9 cellular contexts compared by ENCODE assay signal in the genomic region with DNA sequence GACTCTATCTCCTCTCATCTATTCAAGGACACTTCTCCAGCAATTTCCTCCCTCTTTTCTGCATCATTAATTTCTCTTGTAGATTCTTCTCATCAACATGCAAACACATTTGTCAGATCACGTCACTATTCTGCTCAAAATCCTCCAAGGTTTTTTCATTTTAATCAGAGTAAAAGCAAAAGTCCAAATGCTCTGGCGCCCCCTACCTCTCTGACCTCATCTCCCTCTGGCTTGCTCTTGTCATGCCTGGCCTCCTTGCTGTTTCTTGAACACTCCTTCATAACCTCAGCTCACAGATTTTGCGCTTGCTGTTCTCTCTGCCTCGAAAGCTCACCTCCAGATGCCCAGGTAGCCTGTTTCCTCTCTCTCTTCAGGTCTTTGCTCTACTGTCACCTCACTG. TPM values are rescaled to one million over a fixed set of nuclear protein-coding genes. Genes with fewer than 3 reads are reported as not detected.
DNase-seq lines count a peak whose midpoint lies in the region; ATAC-seq and TF ChIP-seq lines count a peak whose summit lies in the region.
"Had no signal": no experiment of that assay in that cellular context is flagged by ENCODE, and none has a peak within 500 bp of the region (broad histone marks: within the 10 kb centered on the region; RNA-seq: fewer than 3 reads in every experiment).

No MANE protein-coding gene starts in this region.

- TF ChIP-seq POLR2A in testis (IDR thresholded peaks at IDR 0.05): no peak

- H3K4me1 ChIP-seq in heart right ventricle (no peaks in the 10 kb centered on the region), testis (no peaks in the 10 kb centered on the region)

- intact Hi-C loops in heart right ventricle (cut with DNase I) (loop anchor here in 2 of 10 donors (10.0 kb wide), 1 partner anchor 415 kb away; no protein-coding TSS in a partner anchor), Right ventricle myocardium superior (cut with DNase I) (no loop called here), testis (cut with DNase I; ENCODE audit: low total_unique reads) (no loop called here)

- H3K4me3 ChIP-seq in heart right ventricle (no peak overlapping the region), epithelial cell of esophagus (ENCODE audit: low read length) (no peak overlapping the region), testis (no peak overlapping the region)

- DNase-seq in heart right ventricle (no peak), Right ventricle myocardium superior (no peak), OCI-M1 (lab: John Stamatoyannopoulos, UW) (peak; percentile 37), epithelial cell of esophagus (ENCODE audit: low read depth) (no peak), testis (peak; percentile 33), dedifferentiated amniotic fluid mesenchymal stem cell (ENCODE audit: extremely low spot score) (no peak)
- DNase-seq in T-helper 2 cell treated with Interferon-gamma antibody and Interleukin-4, amounts not matched to agents 5 μg/mL and 100 μg/mL, for 36 hours (ENCODE audit: low spot score): no peak
- DNase-seq: midbrain had no signal

- H3K36me3 ChIP-seq in heart right ventricle (peaks cover 0 to 96% (median 61%) of the 10 kb centered on the region in 9 donors), testis (ENCODE audit: low read depth, missing control alignments) (no peaks in the 10 kb centered on the region)

- H3K9me3 Mint-ChIP-seq in T-helper 2 cell treated with Interferon-gamma antibody and Interleukin-4, amounts not matched to agents 5 μg/mL and 100 μg/mL, for 36 hours: no peaks in the 10 kb centered on the region

- 74 to 82% methylated on average over 4 of the region's 4 CpGs for WGBS in heart right ventricle, 2 donors
- 77 to 78% methylated on average over 4 of the region's 4 CpGs for WGBS in testis, 2 donors

- H3K27me3 ChIP-seq in heart right ventricle: no peaks in the 10 kb centered on the region
- no peaks in the 10 kb centered on the region for H3K27me3 ChIP-seq in testis

- H3K27me3 Mint-ChIP-seq in T-helper 2 cell treated with Interferon-gamma antibody and Interleukin-4, amounts not matched to agents 5 μg/mL and 100 μg/mL, for 36 hours (ENCODE audit: low read depth): no peaks in the 10 kb centered on the region

- peaks cover 39% of the 10 kb centered on the region for H3K36me3 Mint-ChIP-seq in T-helper 2 cell treated with Interferon-gamma antibody and Interleukin-4, amounts not matched to agents 5 μg/mL and 100 μg/mL, for 36 hours (ENCODE audit: low read depth)

- peak in 7 of 9 donors; percentile 20 to 53 (median 44) for TF ChIP-seq CTCF in heart right ventricle (IDR thresholded peaks at IDR 0.05)
- TF ChIP-seq CTCF in epithelial cell of esophagus (IDR thresholded peaks at IDR 0.05; ENCODE audit: insufficient read depth, low read depth, low read length, missing control alignments): peak; percentile 37
- TF ChIP-seq CTCF in testis (IDR thresholded peaks at IDR 0.05): peak in 2 of 3 experiments; percentile 14 to 15

- ATAC-seq in heart right ventricle (no peak), Right ventricle myocardium superior (ENCODE audit: poor library complexity) (no peak), GM21528 (IDR thresholded peaks at IDR 0.05; ENCODE audit: low FRiP score, unreplicated experiment) (no peak)

- H3K4me1 Mint-ChIP-seq in T-helper 2 cell treated with Interferon-gamma antibody and Interleukin-4, amounts not matched to agents 5 μg/mL and 100 μg/mL, for 36 hours (ENCODE audit: low read depth): no peaks in the 10 kb centered on the region

- no peak overlapping the region for H3K27ac ChIP-seq in heart right ventricle
- H3K27ac ChIP-seq in testis: no peak overlapping the region

- no peak overlapping the region for H3K4me3 Mint-ChIP-seq in T-helper 2 cell treated with Interferon-gamma antibody and Interleukin-4, amounts not matched to agents 5 μg/mL and 100 μg/mL, for 36 hours

- H3K9me3 ChIP-seq in heart right ventricle: no peaks in the 10 kb centered on the region
- no peaks in the 10 kb centered on the region for H3K9me3 ChIP-seq in testis

- no peak overlapping the region for H3K27ac Mint-ChIP-seq in T-helper 2 cell treated with Interferon-gamma antibody and Interleukin-4, amounts not matched to agents 5 μg/mL and 100 μg/mL, for 36 hours

RNA-seq across cellular contexts. Expression of a gene that starts 22.4 kb away (rescaled TPM):
- 10 to 100 TPM; 41.1 to 51.1 (median 47.0) TPM for total RNA-seq in heart right ventricle
- 10 to 100 TPM; 15.6 to 75.3 TPM for polyA plus RNA-seq in heart right ventricle
- total RNA-seq in Right ventricle myocardium superior: 38.5 TPM
- 10 to 100 TPM; 62.1 to 68.0 TPM for total RNA-seq in testis
- polyA plus RNA-seq in testis (ENCODE audit: insufficient read depth, low read depth, low replicate concordance): 100 TPM

RNA-seq across cellular contexts. Expression of a gene that starts 32.0 kb away (rescaled TPM):
- total RNA-seq in heart right ventricle (not detected), Right ventricle myocardium superior (not detected), testis (1 to 10 TPM; 2.6 to 3.6 TPM)
- polyA plus RNA-seq in heart right ventricle (not detected), testis (ENCODE audit: insufficient read depth, low read depth, low replicate concordance) (4.1 TPM)

Comparison
In these comparisons a context has a peak if more than half of its experiments do, and no peak if none do; other contexts are left out.
1. DNase-seq: peak in OCI-M1 (single experiment) and testis (single experiment); none in heart right ventricle (0 of 2), Right ventricle myocardium superior (single experiment), epithelial cell of esophagus (single experiment), dedifferentiated amniotic fluid mesenchymal stem cell (single experiment) and T-helper 2 cell treated with Interferon-gamma antibody and Interleukin-4, amounts not matched to agents 5 μg/mL and 100 μg/mL, for 36 hours (single experiment).
2. Peak in every context shown above with its lines, with median percentiles within 50 percentile points of each other: CTCF ChIP-seq.